Comparison of ENCODE assay signal across 10 cellular contexts in the genomic region with DNA sequence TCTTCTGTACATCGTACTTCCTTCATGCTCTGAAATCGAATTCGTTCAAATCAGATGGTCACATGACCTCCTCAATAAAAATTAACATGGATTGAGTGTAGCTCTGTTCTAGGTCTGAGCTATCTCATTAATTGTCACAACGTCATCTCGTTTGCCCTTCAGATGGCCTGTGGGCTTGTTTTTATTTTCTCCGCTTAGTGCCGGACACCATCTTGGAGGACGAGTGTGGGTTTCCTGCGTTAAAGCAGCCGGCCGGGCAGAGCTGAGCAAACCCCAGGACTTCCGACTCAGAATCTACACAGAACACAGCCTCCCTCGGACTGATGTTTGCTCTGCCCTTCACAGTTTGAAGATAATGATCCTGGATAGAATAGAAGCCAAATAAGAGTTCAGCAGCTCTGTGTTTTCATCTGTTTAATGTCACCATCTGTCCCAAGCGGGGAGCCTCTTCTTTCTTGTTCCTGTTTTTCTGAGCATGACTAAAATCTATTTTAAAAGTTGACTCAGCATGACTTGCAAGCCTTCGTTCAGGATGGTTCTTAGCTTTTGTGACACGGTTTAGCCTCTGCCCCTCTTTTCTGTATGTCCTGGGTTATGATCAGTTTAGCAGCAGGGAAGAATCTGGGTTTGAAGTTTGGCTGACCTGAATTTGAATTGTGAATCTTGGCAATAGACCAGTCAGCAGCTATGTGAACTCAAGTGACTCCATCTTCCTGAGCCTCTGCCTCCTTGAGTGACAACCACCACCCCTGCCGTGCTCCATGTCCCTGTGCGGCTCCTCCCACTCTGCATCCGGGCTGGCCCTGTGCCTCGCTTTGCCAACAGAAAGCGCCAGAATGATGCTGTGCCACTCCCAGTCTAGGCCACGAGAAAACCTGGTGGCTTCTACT. TPM values are rescaled to one million over a fixed set of nuclear protein-coding genes. Genes with fewer than 3 reads are reported as not detected.
DNase-seq lines count a peak whose midpoint lies in the region; ATAC-seq and TF ChIP-seq lines count a peak whose summit lies in the region.
"Had no signal": no experiment of that assay in that cellular context is flagged by ENCODE, and none has a peak within 500 bp of the region (broad histone marks: within the 10 kb centered on the region; RNA-seq: fewer than 3 reads in every experiment).

No MANE protein-coding gene starts in this region.

- H3K27me3 ChIP-seq in neural progenitor cell, result no peaks in the 10 kb centered on the region

- H3K36me3 ChIP-seq in neural progenitor cell, result no peaks in the 10 kb centered on the region

- no peak overlapping the region for H2AFZ ChIP-seq in neural progenitor cell (replicated peaks)

- H3K79me2 ChIP-seq in neural progenitor cell (ENCODE audit: low read depth), result no peaks in the 10 kb centered on the region

- no peak overlapping the region for H3K4me3 ChIP-seq in cardiac fibroblast (replicated peaks in 1 of 2; ENCODE audit: low read depth in 2 of 2, low read length in 2 of 2)
- H3K4me3 ChIP-seq in neural progenitor cell, result no peak overlapping the region

- peak overlapping the region; percentile 53 to 72 for H3K27ac Mint-ChIP-seq in activated naive CD4-positive, alpha-beta T cell treated with anti-CD3 and anti-CD28 coated beads, Interleukin-2, amount 50 U/mL, for 72 hours
- H3K27ac Mint-ChIP-seq in neural progenitor cell, result peak overlapping the region; percentile 77

- TF ChIP-seq CTCF in cardiac fibroblast (IDR thresholded peaks at IDR 0.05; ENCODE audit: low read depth, low read length) (no peak), neural progenitor cell (IDR thresholded peaks at IDR 0.05) (no peak)

- no peak overlapping the region for H3K4me2 ChIP-seq in neural progenitor cell

- peak; percentile 47 to 50 for ATAC-seq in activated naive CD4-positive, alpha-beta T cell treated with anti-CD3 and anti-CD28 coated beads, Interleukin-2, amount 50 U/mL, for 72 hours
- no peak for ATAC-seq in GM19467 (IDR thresholded peaks at IDR 0.05; ENCODE audit: unreplicated experiment)

- H3K27me3 Mint-ChIP-seq in neural progenitor cell (ENCODE audit: insufficient read depth, low read depth), result peaks cover 11% of the 10 kb centered on the region

- H3K9me3 Mint-ChIP-seq in activated naive CD4-positive, alpha-beta T cell treated with anti-CD3 and anti-CD28 coated beads, Interleukin-2, amount 50 U/mL, for 72 hours, result peaks cover 0 to 3% of the 10 kb centered on the region in 2 donors
- peaks cover 3% of the 10 kb centered on the region for H3K9me3 Mint-ChIP-seq in neural progenitor cell

- H3F3A ChIP-seq in neural progenitor cell (ENCODE audit: low read depth), result no peaks in the 10 kb centered on the region

- H3K4me1 ChIP-seq in neural progenitor cell, result no peaks in the 10 kb centered on the region

- no peak overlapping the region for H3K9ac ChIP-seq in neural progenitor cell

- no peak for DNase-seq in activated naive CD4-positive, alpha-beta T cell treated with anti-CD3 and anti-CD28 coated beads, Interleukin-2, amount 50 U/mL, for 72 hours (ENCODE audit: low spot score in 2 of 2)
- DNase-seq in activated naive CD4-positive, alpha-beta T cell treated with anti-CD3 and anti-CD28 coated beads, Interleukin-2, amount 50 U/mL, for 16 hours, result no peak
- DNase-seq in NCI-H1930 (lab: John Stamatoyannopoulos, UW) (peak; percentile 12 to 33), cardiac fibroblast (ENCODE audit: low read depth in 2 of 2) (peak; percentile 6 to 32), neural progenitor cell (ENCODE audit: low spot score) (no peak), GM19240 (ENCODE audit: insufficient read length, low spot score) (no peak), ureter (ENCODE audit: low spot score) (no peak)
- DNase-seq: DND-41 had no signal

- H3K27ac ChIP-seq in neural progenitor cell, result no peak overlapping the region
- H3K27ac ChIP-seq: epithelial cell of prostate had no signal

- peaks cover 10% of the 10 kb centered on the region for H3K4me1 Mint-ChIP-seq in neural progenitor cell

- H3K9me3 ChIP-seq in neural progenitor cell (ENCODE audit: low read depth), result no peaks in the 10 kb centered on the region

- no peaks in the 10 kb centered on the region for H3K36me3 Mint-ChIP-seq in activated naive CD4-positive, alpha-beta T cell treated with anti-CD3 and anti-CD28 coated beads, Interleukin-2, amount 50 U/mL, for 72 hours
- no peaks in the 10 kb centered on the region for H3K36me3 Mint-ChIP-seq in neural progenitor cell

- H4K20me1 ChIP-seq in neural progenitor cell (ENCODE audit: low read depth), result no peaks in the 10 kb centered on the region

- no peak overlapping the region for H3K4me3 Mint-ChIP-seq in neural progenitor cell

RNA-seq across cellular contexts. Expression of gene GALNTL5, which starts 30.6 kb away (rescaled TPM):
- total RNA-seq in activated naive CD4-positive, alpha-beta T cell treated with anti-CD3 and anti-CD28 coated beads, Interleukin-2, amount 50 U/mL, for 72 hours, result not detected
- total RNA-seq in neural progenitor cell (ENCODE audit: low replicate concordance) (not detected in 2 replicates), ureter (not detected)

RNA-seq across cellular contexts. Expression of gene PRKAG2, which starts 48.8 kb away (rescaled TPM):
- 10 to 100 TPM; 22.1 to 35.7 TPM for total RNA-seq in activated naive CD4-positive, alpha-beta T cell treated with anti-CD3 and anti-CD28 coated beads, Interleukin-2, amount 50 U/mL, for 72 hours
- 11.1 and 11.4 TPM in 2 replicates for total RNA-seq in neural progenitor cell (ENCODE audit: low replicate concordance)
- total RNA-seq in ureter, result 55.4 TPM

Comparison
In these comparisons a context has a peak if more than half of its experiments do, and no peak if none do; other contexts are left out.
1. DNase-seq: peak in NCI-H1930 (2 of 2) and cardiac fibroblast (2 of 2); none in activated naive CD4-positive, alpha-beta T cell treated with anti-CD3 and anti-CD28 coated beads, Interleukin-2, amount 50 U/mL, for 72 hours (0 of 2), activated naive CD4-positive, alpha-beta T cell treated with anti-CD3 and anti-CD28 coated beads, Interleukin-2, amount 50 U/mL, for 16 hours (single experiment), neural progenitor cell (single experiment), GM19240 (single experiment) and ureter (single experiment).